In the genomic region with DNA sequence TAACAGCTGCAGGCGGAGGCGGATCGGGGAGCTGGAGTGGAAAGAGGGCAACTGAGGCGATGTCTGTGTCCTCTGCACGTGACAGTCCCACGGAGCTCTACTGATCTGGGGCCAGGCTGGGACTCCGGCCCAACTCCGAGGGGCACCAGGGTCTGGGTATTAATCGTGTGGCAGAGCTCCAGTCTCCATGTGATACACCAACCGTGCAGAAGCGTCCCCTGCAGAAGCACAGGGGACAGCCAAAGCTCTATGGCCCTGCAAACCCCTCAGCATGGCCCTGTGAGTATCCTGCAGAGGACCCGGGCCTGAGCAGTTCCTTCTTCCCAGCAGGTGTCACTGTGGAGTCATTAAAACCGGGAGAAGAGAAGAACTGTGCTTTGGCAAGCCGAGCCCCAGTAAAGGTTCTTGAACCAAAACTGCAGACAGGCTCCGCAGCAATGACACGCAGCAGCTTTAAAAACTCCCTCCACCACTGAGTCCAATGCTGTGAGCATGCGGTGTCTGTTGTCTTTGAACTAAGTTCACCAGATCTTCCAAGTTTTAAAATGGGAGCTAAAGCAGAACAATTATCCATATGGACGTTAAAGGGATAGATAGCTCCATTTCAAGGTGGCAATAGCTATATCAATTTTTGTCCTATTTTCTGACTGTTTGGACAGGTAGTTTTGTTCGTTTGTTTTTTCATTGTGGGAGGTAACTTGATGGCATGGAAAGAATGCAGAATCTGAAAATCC, we compare ENCODE assay signal across 8 cellular contexts.
DNase-seq lines count a peak whose midpoint lies in the region; ATAC-seq and TF ChIP-seq lines count a peak whose summit lies in the region.

No MANE protein-coding gene starts in this region.

- no peaks in the 10 kb centered on the region for H3K27me3 Mint-ChIP-seq in activated naive CD4-positive, alpha-beta T cell treated with anti-CD3 and anti-CD28 coated beads, Interleukin-2, amount 10 ng/mL, durations not matched to agents 7 days and 5 days
- H3K27me3 Mint-ChIP-seq in activated CD4-positive, alpha-beta memory T cell treated with anti-CD3 and anti-CD28 coated beads, Interleukin-2, amount 10 ng/mL, durations not matched to agents 7 days and 5 days = no peaks in the 10 kb centered on the region
- H3K27me3 Mint-ChIP-seq in CD4-positive, alpha-beta T cell = peaks cover 7% of the 10 kb centered on the region

- no peaks in the 10 kb centered on the region for H3K9me3 Mint-ChIP-seq in activated naive CD4-positive, alpha-beta T cell treated with anti-CD3 and anti-CD28 coated beads, Interleukin-2, amount 10 ng/mL, durations not matched to agents 7 days and 5 days
- H3K9me3 Mint-ChIP-seq in activated CD4-positive, alpha-beta memory T cell treated with anti-CD3 and anti-CD28 coated beads, Interleukin-2, amount 10 ng/mL, durations not matched to agents 7 days and 5 days = no peaks in the 10 kb centered on the region
- no peaks in the 10 kb centered on the region for H3K9me3 Mint-ChIP-seq in CD4-positive, alpha-beta T cell

- POLR2A ChIA-PET in activated CD4-positive, alpha-beta memory T cell treated with anti-CD3 and anti-CD28 coated beads, Interleukin-2, amount 10 ng/mL, durations not matched to agents 7 days and 5 days (lab: Charles Lee) = no interaction called here
- POLR2A ChIA-PET in CD4-positive, alpha-beta T cell (lab: Charles Lee) = no interaction called here

- CTCF ChIA-PET in activated naive CD4-positive, alpha-beta T cell treated with anti-CD3 and anti-CD28 coated beads, Interleukin-2, amount 10 ng/mL, durations not matched to agents 7 days and 5 days (lab: Charles Lee) = interaction anchor here (0.5 to 3.8 kb wide), 11 partner anchors 8 to 455 kb away, joined by 3 to 16 read pairs (median 3); no protein-coding TSS in a partner anchor
- CTCF ChIA-PET in activated CD4-positive, alpha-beta memory T cell treated with anti-CD3 and anti-CD28 coated beads, Interleukin-2, amount 10 ng/mL, durations not matched to agents 7 days and 5 days (lab: Charles Lee) = interaction anchor here (0.8 to 1.3 kb wide), 3 partner anchors 9 to 88 kb away, joined by 3 to 5 read pairs (median 4); no protein-coding TSS in a partner anchor
- CTCF ChIA-PET in CD4-positive, alpha-beta T cell (lab: Charles Lee) = no interaction called here

- DNase-seq in activated naive CD4-positive, alpha-beta T cell treated with anti-CD3 and anti-CD28 coated beads, Interleukin-2, amount 10 ng/mL, durations not matched to agents 7 days and 5 days = peak; percentile 56
- DNase-seq in activated naive CD4-positive, alpha-beta T cell treated with Interleukin-2 at 50 U/mL for 16 hours = no peak
- DNase-seq in HFF-Myc (ENCODE audit: extremely low read depth, low read depth) (peak; percentile 9), NCI-H146 (lab: John Stamatoyannopoulos, UW) (peak; percentile 69), germinal center (ENCODE audit: low spot score) (peak; percentile 25)
- DNase-seq in activated CD4-positive, alpha-beta memory T cell treated with anti-CD3 and anti-CD28 coated beads, Interleukin-2, amount 10 ng/mL, durations not matched to agents 7 days and 5 days = peak; percentile 25
- DNase-seq in CD4-positive, alpha-beta T cell = no peak

- H3K4me2 ChIP-seq in parathyroid adenoma (ENCODE audit: low read length) = no peak overlapping the region

- peak overlapping the region; percentile 45 for H2AFZ ChIP-seq in parathyroid adenoma

- no peak overlapping the region for H3K4me3 Mint-ChIP-seq in activated naive CD4-positive, alpha-beta T cell treated with anti-CD3 and anti-CD28 coated beads, Interleukin-2, amount 10 ng/mL, durations not matched to agents 7 days and 5 days
- H3K4me3 Mint-ChIP-seq in activated CD4-positive, alpha-beta memory T cell treated with anti-CD3 and anti-CD28 coated beads, Interleukin-2, amount 10 ng/mL, durations not matched to agents 7 days and 5 days = no peak overlapping the region
- no peak overlapping the region for H3K4me3 Mint-ChIP-seq in CD4-positive, alpha-beta T cell

- H3K9ac ChIP-seq in parathyroid adenoma = no peak overlapping the region

- no peaks in the 10 kb centered on the region for H3K27me3 ChIP-seq in parathyroid adenoma (ENCODE audit: control insufficient read depth, insufficient read depth, low read length)
- H3K27me3 ChIP-seq in CD4-positive, alpha-beta T cell (ENCODE audit: control insufficient read depth, insufficient read depth, low read length) = no peaks in the 10 kb centered on the region

- H3K36me3 ChIP-seq in parathyroid adenoma (ENCODE audit: control insufficient read depth, insufficient read depth, low read length) = no peaks in the 10 kb centered on the region

- H3K27ac Mint-ChIP-seq in activated naive CD4-positive, alpha-beta T cell treated with anti-CD3 and anti-CD28 coated beads, Interleukin-2, amount 10 ng/mL, durations not matched to agents 7 days and 5 days = no peak overlapping the region
- no peak overlapping the region for H3K27ac Mint-ChIP-seq in activated CD4-positive, alpha-beta memory T cell treated with anti-CD3 and anti-CD28 coated beads, Interleukin-2, amount 10 ng/mL, durations not matched to agents 7 days and 5 days
- H3K27ac Mint-ChIP-seq in CD4-positive, alpha-beta T cell = no peak overlapping the region

- ATAC-seq in CD4-positive, alpha-beta T cell (ENCODE audit: poor library complexity) = no peak

- H3K4me3 ChIP-seq in HFF-Myc (replicated peaks; ENCODE audit: low read depth, low read length) (no peak overlapping the region), parathyroid adenoma (ENCODE audit: low read depth, low read length) (no peak overlapping the region)

- H3K27ac ChIP-seq in parathyroid adenoma = no peak overlapping the region
- no peak overlapping the region for H3K27ac ChIP-seq in CD4-positive, alpha-beta T cell (ENCODE audit: low read depth, low read length)

- no peaks in the 10 kb centered on the region for H3K4me1 Mint-ChIP-seq in activated naive CD4-positive, alpha-beta T cell treated with anti-CD3 and anti-CD28 coated beads, Interleukin-2, amount 10 ng/mL, durations not matched to agents 7 days and 5 days
- H3K4me1 Mint-ChIP-seq in activated CD4-positive, alpha-beta memory T cell treated with anti-CD3 and anti-CD28 coated beads, Interleukin-2, amount 10 ng/mL, durations not matched to agents 7 days and 5 days = no peaks in the 10 kb centered on the region
- H3K4me1 Mint-ChIP-seq in CD4-positive, alpha-beta T cell (ENCODE audit: low read depth) = no peaks in the 10 kb centered on the region

- H3K4me1 ChIP-seq in parathyroid adenoma = no peaks in the 10 kb centered on the region

- TF ChIP-seq CTCF in HFF-Myc (IDR thresholded peaks at IDR 0.05; ENCODE audit: low read depth, low read length, missing control alignments) = peak; percentile 63
- TF ChIP-seq CTCF in parathyroid adenoma (IDR thresholded peaks at IDR 0.05) = peak; percentile 43
- TF ChIP-seq CTCF in CD4-positive, alpha-beta T cell (IDR thresholded peaks at IDR 0.05) = no peak

- H3K36me3 Mint-ChIP-seq in activated naive CD4-positive, alpha-beta T cell treated with anti-CD3 and anti-CD28 coated beads, Interleukin-2, amount 10 ng/mL, durations not matched to agents 7 days and 5 days = no peaks in the 10 kb centered on the region
- no peaks in the 10 kb centered on the region for H3K36me3 Mint-ChIP-seq in activated CD4-positive, alpha-beta memory T cell treated with anti-CD3 and anti-CD28 coated beads, Interleukin-2, amount 10 ng/mL, durations not matched to agents 7 days and 5 days (ENCODE audit: low read depth)
- no peaks in the 10 kb centered on the region for H3K36me3 Mint-ChIP-seq in CD4-positive, alpha-beta T cell (ENCODE audit: low read depth)

- no peaks in the 10 kb centered on the region for H3K9me3 ChIP-seq in parathyroid adenoma (ENCODE audit: control insufficient read depth, low read length)
- H3K9me3 ChIP-seq in CD4-positive, alpha-beta T cell (ENCODE audit: control insufficient read depth, low read length) = no peaks in the 10 kb centered on the region

- intact Hi-C loops in CD4-positive, alpha-beta T cell (cut with DNase I, micrococcal nuclease) = loop anchor here in 1 of 2 experiments (5.0 kb wide), 1 partner anchor 1606 kb away; no protein-coding TSS in a partner anchor

- H3K79me2 ChIP-seq in parathyroid adenoma = no peaks in the 10 kb centered on the region

Comparison
In these comparisons a context has a peak if more than half of its experiments do, and no peak if none do; other contexts are left out.
1. DNase-seq: peak in activated naive CD4-positive, alpha-beta T cell treated with anti-CD3 and anti-CD28 coated beads, Interleukin-2, amount 10 ng/mL, durations not matched to agents 7 days and 5 days (single experiment), HFF-Myc (single experiment), NCI-H146 (single experiment), activated CD4-positive, alpha-beta memory T cell treated with anti-CD3 and anti-CD28 coated beads, Interleukin-2, amount 10 ng/mL, durations not matched to agents 7 days and 5 days (single experiment) and germinal center (single experiment); none in activated naive CD4-positive, alpha-beta T cell treated with Interleukin-2 at 50 U/mL for 16 hours (single experiment) and CD4-positive, alpha-beta T cell (0 of 10).